ENCODE assay signal across 22 cellular contexts in genomic region chr17:14211246-14211645, GRCh38. TPM values are rescaled to one million over a fixed set of nuclear protein-coding genes. Genes with fewer than 3 reads are reported as not detected.
A peak's percentile ranks its signal among the peaks of the same experiment; 100 is the strongest.
DNase-seq lines count a peak whose midpoint lies in the region; ATAC-seq and TF ChIP-seq lines count a peak whose summit lies in the region.
"Had no signal": no experiment of that assay in that cellular context is flagged by ENCODE, and none has a peak within 500 bp of the region (broad histone marks: within the 10 kb centered on the region; RNA-seq: fewer than 3 reads in every experiment).

No MANE protein-coding gene starts in this region.

- TF ChIP-seq CTCF in natural killer cell (IDR thresholded peaks at IDR 0.05) (no peak), WERI-Rb-1 (IDR thresholded peaks at IDR 0.05; ENCODE audit: low read depth, low read length) (no peak)

- CTCF ChIA-PET in activated CD4-positive, alpha-beta memory T cell treated with anti-CD3 and anti-CD28 coated beads for 36 hours (lab: Charles Lee) = interaction anchor here (0.6 to 2.2 kb wide), 5 partner anchors 86 to 503 kb away, joined by 3 to 8 read pairs (median 5); partner anchors contain the start of gene HS3ST3B1
- CTCF ChIA-PET in activated CD4-positive, alpha-beta memory T cell treated with anti-CD3 and anti-CD28 coated beads, Interleukin-2, amount 10 ng/mL, durations not matched to agents 7 days and 5 days (lab: Charles Lee) = no interaction called here

- peaks cover 8% of the 10 kb centered on the region for H3K9me3 ChIP-seq in WERI-Rb-1 (ENCODE audit: severe bottlenecking)
- H3K9me3 ChIP-seq: MG63 had no signal

- POLR2A ChIA-PET in activated CD4-positive, alpha-beta memory T cell treated with anti-CD3 and anti-CD28 coated beads for 36 hours (lab: Charles Lee) = no interaction called here
- POLR2A ChIA-PET in activated CD4-positive, alpha-beta memory T cell treated with anti-CD3 and anti-CD28 coated beads, Interleukin-2, amount 10 ng/mL, durations not matched to agents 7 days and 5 days (lab: Charles Lee) = no interaction called here

- no peaks in the 10 kb centered on the region; the same call in 1 of the 2 replicates for H3K36me3 ChIP-seq in WERI-Rb-1
- H3K36me3 ChIP-seq: MG63 had no signal

- no peak for ATAC-seq in natural killer cell
- no peak for ATAC-seq in natural killer cell treated with Interleukin-12 subunit alpha and Interleukin-12 subunit beta and Interleukin-15 and Interleukin-18, amount 100 ng/mL, for 72 hours
- peak; percentile 46 for ATAC-seq in activated T-helper 17 cell treated with anti-CD3 and anti-CD28 coated beads, Interleukin-2, amount 50 U/mL, for 72 hours (replicated peaks)
- ATAC-seq in stimulated activated effector memory CD8-positive, alpha-beta T cell treated with anti-CD3 and anti-CD28 coated beads, Interleukin-12 subunit alpha, Interleukin-12 subunit beta, amount 100 ng/mL, for 72 hours = peak; percentile 34

- peaks cover 4% of the 10 kb centered on the region for H3K9me3 Mint-ChIP-seq in activated CD4-positive, alpha-beta memory T cell treated with anti-CD3 and anti-CD28 coated beads for 36 hours
- peaks cover 7% of the 10 kb centered on the region for H3K9me3 Mint-ChIP-seq in activated CD4-positive, alpha-beta memory T cell treated with anti-CD3 and anti-CD28 coated beads, Interleukin-2, amount 10 ng/mL, durations not matched to agents 7 days and 5 days
- no peaks in the 10 kb centered on the region for H3K9me3 Mint-ChIP-seq in natural killer cell
- H3K9me3 Mint-ChIP-seq in natural killer cell treated with Interleukin-12 subunit alpha and Interleukin-12 subunit beta and Interleukin-15 and Interleukin-18, amount 100 ng/mL, for 72 hours = no peaks in the 10 kb centered on the region
- H3K9me3 Mint-ChIP-seq in activated T-helper 17 cell treated with anti-CD3 and anti-CD28 coated beads, Interleukin-2, amount 50 U/mL, for 72 hours = no peaks in the 10 kb centered on the region
- peaks cover 2% of the 10 kb centered on the region for H3K9me3 Mint-ChIP-seq in stimulated activated effector memory CD8-positive, alpha-beta T cell treated with anti-CD3 and anti-CD28 coated beads, Interleukin-12 subunit alpha, Interleukin-12 subunit beta, amount 100 ng/mL, for 72 hours

- no peak overlapping the region for H3K27ac ChIP-seq in WERI-Rb-1
- H3K27ac ChIP-seq: GM23248 had no signal

- H3K4me3 Mint-ChIP-seq in activated CD4-positive, alpha-beta memory T cell treated with anti-CD3 and anti-CD28 coated beads for 36 hours = no peak overlapping the region
- no peak overlapping the region for H3K4me3 Mint-ChIP-seq in activated CD4-positive, alpha-beta memory T cell treated with anti-CD3 and anti-CD28 coated beads, Interleukin-2, amount 10 ng/mL, durations not matched to agents 7 days and 5 days
- H3K4me3 Mint-ChIP-seq in natural killer cell = peak overlapping the region; percentile 53
- no peak overlapping the region for H3K4me3 Mint-ChIP-seq in natural killer cell treated with Interleukin-12 subunit alpha and Interleukin-12 subunit beta and Interleukin-15 and Interleukin-18, amount 100 ng/mL, for 72 hours
- no peak overlapping the region for H3K4me3 Mint-ChIP-seq in activated T-helper 17 cell treated with anti-CD3 and anti-CD28 coated beads, Interleukin-2, amount 50 U/mL, for 72 hours
- H3K4me3 Mint-ChIP-seq in stimulated activated effector memory CD8-positive, alpha-beta T cell treated with anti-CD3 and anti-CD28 coated beads, Interleukin-12 subunit alpha, Interleukin-12 subunit beta, amount 100 ng/mL, for 72 hours = no peak overlapping the region

- H3K27me3 ChIP-seq in WERI-Rb-1 (ENCODE audit: insufficient read depth, low read depth, severe bottlenecking) = no peaks in the 10 kb centered on the region
- H3K27me3 ChIP-seq: MG63 had no signal

- peak; percentile 48 for DNase-seq in activated CD4-positive, alpha-beta memory T cell treated with anti-CD3 and anti-CD28 coated beads for 36 hours
- no peak for DNase-seq in activated CD4-positive, alpha-beta memory T cell treated with anti-CD3 and anti-CD28 coated beads, Interleukin-2, amount 10 ng/mL, durations not matched to agents 7 days and 5 days
- DNase-seq in natural killer cell (no peak), anterior cingulate cortex (lab: John Stamatoyannopoulos, UW) (no peak), WERI-Rb-1 (no peak)
- DNase-seq in natural killer cell treated with Interleukin-12 subunit alpha and Interleukin-12 subunit beta and Interleukin-15 and Interleukin-18, amount 100 ng/mL, for 72 hours (ENCODE audit: low spot score) = no peak
- no peak for DNase-seq in stimulated activated effector memory CD8-positive, alpha-beta T cell treated with anti-CD3 and anti-CD28 coated beads, Interleukin-12 subunit alpha, Interleukin-12 subunit beta, amount 100 ng/mL, for 72 hours (ENCODE audit: low spot score in 2 of 2)
- DNase-seq: DMS153, GM23248, HCEC 1CT, IMR-90, KG1, MG63, NCI-H1105 treated with DMSO at 0.1 percent for 48 hours, NCI-H146, NCI-H2029, NCI-H446, NCI-H524 treated with DMSO at 0.1 percent for 48 hours, NCI-H774, SIG-M5 had no signal

- peaks cover 25% of the 10 kb centered on the region for H3K4me1 Mint-ChIP-seq in activated CD4-positive, alpha-beta memory T cell treated with anti-CD3 and anti-CD28 coated beads for 36 hours (ENCODE audit: low read depth)
- peaks cover 36% of the 10 kb centered on the region for H3K4me1 Mint-ChIP-seq in activated CD4-positive, alpha-beta memory T cell treated with anti-CD3 and anti-CD28 coated beads, Interleukin-2, amount 10 ng/mL, durations not matched to agents 7 days and 5 days
- peaks cover 46 to 63% of the 10 kb centered on the region in 2 donors for H3K4me1 Mint-ChIP-seq in natural killer cell
- peaks cover 36 to 52% of the 10 kb centered on the region in 2 donors for H3K4me1 Mint-ChIP-seq in natural killer cell treated with Interleukin-12 subunit alpha and Interleukin-12 subunit beta and Interleukin-15 and Interleukin-18, amount 100 ng/mL, for 72 hours (ENCODE audit: low read depth in 2 of 2)
- peaks cover 3% of the 10 kb centered on the region for H3K4me1 Mint-ChIP-seq in activated T-helper 17 cell treated with anti-CD3 and anti-CD28 coated beads, Interleukin-2, amount 50 U/mL, for 72 hours
- peaks cover 21% of the 10 kb centered on the region for H3K4me1 Mint-ChIP-seq in stimulated activated effector memory CD8-positive, alpha-beta T cell treated with anti-CD3 and anti-CD28 coated beads, Interleukin-12 subunit alpha, Interleukin-12 subunit beta, amount 100 ng/mL, for 72 hours

- H3K27ac Mint-ChIP-seq in activated CD4-positive, alpha-beta memory T cell treated with anti-CD3 and anti-CD28 coated beads for 36 hours = no peak overlapping the region
- H3K27ac Mint-ChIP-seq in activated CD4-positive, alpha-beta memory T cell treated with anti-CD3 and anti-CD28 coated beads, Interleukin-2, amount 10 ng/mL, durations not matched to agents 7 days and 5 days = no peak overlapping the region
- peak overlapping the region in 1 of 2 donors; percentile 19 for H3K27ac Mint-ChIP-seq in natural killer cell
- no peak overlapping the region for H3K27ac Mint-ChIP-seq in natural killer cell treated with Interleukin-12 subunit alpha and Interleukin-12 subunit beta and Interleukin-15 and Interleukin-18, amount 100 ng/mL, for 72 hours
- H3K27ac Mint-ChIP-seq in activated T-helper 17 cell treated with anti-CD3 and anti-CD28 coated beads, Interleukin-2, amount 50 U/mL, for 72 hours = no peak overlapping the region
- H3K27ac Mint-ChIP-seq in stimulated activated effector memory CD8-positive, alpha-beta T cell treated with anti-CD3 and anti-CD28 coated beads, Interleukin-12 subunit alpha, Interleukin-12 subunit beta, amount 100 ng/mL, for 72 hours = peak overlapping the region; percentile 53

- H3K4me3 ChIP-seq in WERI-Rb-1 (ENCODE audit: low read depth, low read length) = no peak overlapping the region
- H3K4me3 ChIP-seq: GM23248, MG63 had no signal

- intact Hi-C loops in activated CD4-positive, alpha-beta memory T cell treated with anti-CD3 and anti-CD28 coated beads for 36 hours (cut with micrococcal nuclease) = no loop called here
- intact Hi-C loops in natural killer cell (cut with micrococcal nuclease) = loop anchor here (10.0 kb wide), 1 partner anchor 714 kb away; no protein-coding TSS in a partner anchor

- H3K36me3 Mint-ChIP-seq in activated CD4-positive, alpha-beta memory T cell treated with anti-CD3 and anti-CD28 coated beads for 36 hours = peaks cover 35% of the 10 kb centered on the region
- peaks cover 66% of the 10 kb centered on the region for H3K36me3 Mint-ChIP-seq in activated CD4-positive, alpha-beta memory T cell treated with anti-CD3 and anti-CD28 coated beads, Interleukin-2, amount 10 ng/mL, durations not matched to agents 7 days and 5 days (ENCODE audit: low read depth)
- no peaks in the 10 kb centered on the region for H3K36me3 Mint-ChIP-seq in natural killer cell
- H3K36me3 Mint-ChIP-seq in natural killer cell treated with Interleukin-12 subunit alpha and Interleukin-12 subunit beta and Interleukin-15 and Interleukin-18, amount 100 ng/mL, for 72 hours = no peaks in the 10 kb centered on the region
- peaks cover 25% of the 10 kb centered on the region for H3K36me3 Mint-ChIP-seq in activated T-helper 17 cell treated with anti-CD3 and anti-CD28 coated beads, Interleukin-2, amount 50 U/mL, for 72 hours (ENCODE audit: low read depth)
- peaks cover 17% of the 10 kb centered on the region for H3K36me3 Mint-ChIP-seq in stimulated activated effector memory CD8-positive, alpha-beta T cell treated with anti-CD3 and anti-CD28 coated beads, Interleukin-12 subunit alpha, Interleukin-12 subunit beta, amount 100 ng/mL, for 72 hours

- no peaks in the 10 kb centered on the region for H3K27me3 Mint-ChIP-seq in activated CD4-positive, alpha-beta memory T cell treated with anti-CD3 and anti-CD28 coated beads for 36 hours
- H3K27me3 Mint-ChIP-seq in activated CD4-positive, alpha-beta memory T cell treated with anti-CD3 and anti-CD28 coated beads, Interleukin-2, amount 10 ng/mL, durations not matched to agents 7 days and 5 days = no peaks in the 10 kb centered on the region
- H3K27me3 Mint-ChIP-seq in natural killer cell (ENCODE audit: low read depth in 2 of 2) = no peaks in the 10 kb centered on the region
- H3K27me3 Mint-ChIP-seq in natural killer cell treated with Interleukin-12 subunit alpha and Interleukin-12 subunit beta and Interleukin-15 and Interleukin-18, amount 100 ng/mL, for 72 hours = no peaks in the 10 kb centered on the region
- H3K27me3 Mint-ChIP-seq in activated T-helper 17 cell treated with anti-CD3 and anti-CD28 coated beads, Interleukin-2, amount 50 U/mL, for 72 hours = no peaks in the 10 kb centered on the region

RNA-seq across cellular contexts. Expression of gene CDRT15, which starts 25.4 kb away (rescaled TPM):
- total RNA-seq in activated CD4-positive, alpha-beta memory T cell treated with anti-CD3 and anti-CD28 coated beads for 36 hours = not detected
- not detected for total RNA-seq in activated CD4-positive, alpha-beta memory T cell treated with anti-CD3 and anti-CD28 coated beads, Interleukin-2, amount 10 ng/mL, durations not matched to agents 7 days and 5 days
- not detected for total RNA-seq in natural killer cell
- not detected for total RNA-seq in natural killer cell treated with Interleukin-12 subunit alpha and Interleukin-12 subunit beta and Interleukin-15 and Interleukin-18, amount 100 ng/mL, for 72 hours
- total RNA-seq in activated T-helper 17 cell treated with anti-CD3 and anti-CD28 coated beads, Interleukin-2, amount 50 U/mL, for 72 hours = not detected
- total RNA-seq: A172, GM23248, IMR-90 had no signal

Comparison
In these comparisons a context has a peak if more than half of its experiments do, and no peak if none do; other contexts are left out.
1. ATAC-seq: peak in activated T-helper 17 cell treated with anti-CD3 and anti-CD28 coated beads, Interleukin-2, amount 50 U/mL, for 72 hours (single experiment) and stimulated activated effector memory CD8-positive, alpha-beta T cell treated with anti-CD3 and anti-CD28 coated beads, Interleukin-12 subunit alpha, Interleukin-12 subunit beta, amount 100 ng/mL, for 72 hours (single experiment); none in natural killer cell (0 of 3) and natural killer cell treated with Interleukin-12 subunit alpha and Interleukin-12 subunit beta and Interleukin-15 and Interleukin-18, amount 100 ng/mL, for 72 hours (0 of 2).